In the genomic region with DNA sequence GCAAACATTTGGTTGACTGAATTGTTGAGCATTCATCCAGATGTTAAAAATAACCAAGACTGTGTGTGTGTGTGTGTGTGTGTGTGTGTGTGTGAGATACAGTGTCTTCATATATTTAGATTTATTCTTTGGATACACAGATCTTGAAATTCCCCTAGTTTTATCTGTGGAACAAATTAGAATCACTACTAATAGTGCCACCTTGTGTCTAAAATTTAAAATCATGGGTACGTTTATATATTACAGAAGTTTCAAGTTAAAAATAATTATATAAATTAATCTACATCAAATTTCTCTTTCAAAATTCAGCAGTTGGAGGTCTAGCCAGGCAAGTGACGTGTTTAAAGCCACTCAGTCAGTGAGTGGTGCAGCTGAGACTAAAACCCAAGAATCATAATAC, we compare ENCODE assay signal across 9 cellular contexts.
DNase-seq lines count a peak whose midpoint lies in the region; ATAC-seq and TF ChIP-seq lines count a peak whose summit lies in the region.
"Had no signal": no experiment of that assay in that cellular context is flagged by ENCODE, and none has a peak within 500 bp of the region (broad histone marks: within the 10 kb centered on the region; RNA-seq: fewer than 3 reads in every experiment).

No MANE protein-coding gene starts in this region.

- no peaks in the 10 kb centered on the region for H3K9me3 ChIP-seq in mesenchymal stem cell (ENCODE audit: control insufficient read depth, low read length)

- H3K4me2 ChIP-seq in mesenchymal stem cell (ENCODE audit: low read length, poor library complexity, severe bottlenecking) = no peak overlapping the region

- POLR2A ChIA-PET in HEK293T (lab: Yijun Ruan, JAX) = no interaction called here

- no CpG with 5 or more reads among the region's 2 CpGs for WGBS in mesenchymal stem cell

- H4K91ac ChIP-seq in mesenchymal stem cell (ENCODE audit: low read length) = no peak overlapping the region

- no peaks in the 10 kb centered on the region for H3K36me3 ChIP-seq in mesenchymal stem cell (ENCODE audit: control insufficient read depth in 1 of 2, insufficient read depth in 2 of 2, low read depth in 1 of 2, low read length in 2 of 2)

- no peak overlapping the region for H2BK120ac ChIP-seq in mesenchymal stem cell (ENCODE audit: low read depth, low read length)

- H2AFZ ChIP-seq in mesenchymal stem cell (ENCODE audit: low read depth, low read length) = no peak overlapping the region

- no peak overlapping the region for H3K27ac ChIP-seq in mesenchymal stem cell (ENCODE audit: low read length, poor library complexity, severe bottlenecking)

- no peak overlapping the region for H2BK15ac ChIP-seq in mesenchymal stem cell (ENCODE audit: low read depth, poor library complexity, severe bottlenecking)

- no peak overlapping the region for H3K23ac ChIP-seq in mesenchymal stem cell (ENCODE audit: low read length in 2 of 2)

- no peak overlapping the region for H3K14ac ChIP-seq in mesenchymal stem cell (ENCODE audit: low read length in 2 of 2)

- no peak for ATAC-seq in GM21390 (IDR thresholded peaks at IDR 0.05; ENCODE audit: unreplicated experiment)
- ATAC-seq in HG03521 (IDR thresholded peaks at IDR 0.05; ENCODE audit: unreplicated experiment) = no peak

- no peak overlapping the region for H2BK5ac ChIP-seq in mesenchymal stem cell (ENCODE audit: low read depth, low read length, poor library complexity, severe bottlenecking)

- DNase-seq in DMS53 treated with DMSO at 0.1 percent for 48 hours (lab: John Stamatoyannopoulos, UW; ENCODE audit: unreplicated experiment) = peak; percentile 51
- peak; percentile 8 for DNase-seq in NB4 (ENCODE audit: low read depth)
- DNase-seq in astrocyte of the spinal cord (ENCODE audit: low read depth, low spot score) = peak; percentile 54
- DNase-seq in mesenchymal stem cell = peak; percentile 54
- no peak for DNase-seq in GM19238 (ENCODE audit: insufficient read length, low spot score)
- DNase-seq in HEK293T (ENCODE audit: extremely low spot score) = no peak
- DNase-seq: T1000 had no signal

- no peak overlapping the region for H4K8ac ChIP-seq in mesenchymal stem cell (ENCODE audit: low read length)

- no peaks in the 10 kb centered on the region for H3K4me1 ChIP-seq in mesenchymal stem cell (ENCODE audit: control insufficient read depth, insufficient read depth, low read depth, low read length)

- H3K9ac ChIP-seq in mesenchymal stem cell (ENCODE audit: low read length) = no peak overlapping the region

- no peak overlapping the region for H2BK12ac ChIP-seq in mesenchymal stem cell (ENCODE audit: low read length in 2 of 2)

- TF ChIP-seq CTCF in NB4 (IDR thresholded peaks at IDR 0.05; ENCODE audit: low read depth, low read length) (no peak), astrocyte of the spinal cord (IDR thresholded peaks at IDR 0.05; ENCODE audit: low read depth, low read length) (peak; percentile 10)

- H3K4me3 ChIP-seq in NB4 (ENCODE audit: low read depth, low read length) = no peak overlapping the region
- H3K4me3 ChIP-seq in astrocyte of the spinal cord (ENCODE audit: low read depth, low read length) = no peak overlapping the region
- H3K4me3 ChIP-seq in mesenchymal stem cell (ENCODE audit: insufficient read depth in 1 of 2, low read depth in 1 of 2, low read length in 2 of 2) = no peak overlapping the region

- in situ Hi-C loops in astrocyte of the spinal cord (cut with HindIII; ENCODE audit: low sequenced_read_pairs) = no loop called here

- H3K27me3 ChIP-seq in mesenchymal stem cell (ENCODE audit: control insufficient read depth in 1 of 2, insufficient read depth in 1 of 2, low read length in 2 of 2) = no peaks in the 10 kb centered on the region

- H3K18ac ChIP-seq in mesenchymal stem cell (ENCODE audit: low read depth in 1 of 2, low read length in 2 of 2) = no peak overlapping the region

- no peaks in the 10 kb centered on the region for H3K79me1 ChIP-seq in mesenchymal stem cell (replicated peaks; ENCODE audit: low read length, poor library complexity, severe bottlenecking)

- no peak overlapping the region for H2AK5ac ChIP-seq in mesenchymal stem cell (ENCODE audit: low read length, severe bottlenecking)

- H3K4ac ChIP-seq in mesenchymal stem cell (ENCODE audit: low read depth in 1 of 2, low read length in 2 of 2) = no peak overlapping the region

- TF ChIP-seq POLR2A in NB4 (IDR thresholded peaks at IDR 0.05; ENCODE audit: extremely low read depth, insufficient read length) = no peak

- CTCF ChIA-PET in HEK293T (lab: Yijun Ruan, JAX) = no interaction called here

TF ChIP-seq in HEK293T, 16 proteins besides CTCF, POLR2A, EP300 and RAD21:
- TF ChIP-seq LEF1 (IDR thresholded peaks at IDR 0.05; ENCODE audit: borderline replicate concordance) = no peak
- no peak for TF ChIP-seq FOXA1 (IDR thresholded peaks at IDR 0.05)
- no peak for TF ChIP-seq HDGF (IDR thresholded peaks at IDR 0.05; ENCODE audit: borderline replicate concordance)

Comparison
In these comparisons a context has a peak if more than half of its experiments do, and no peak if none do; other contexts are left out.
1. DNase-seq: peak in DMS53 treated with DMSO at 0.1 percent for 48 hours (single experiment), NB4 (single experiment), astrocyte of the spinal cord (single experiment) and mesenchymal stem cell (single experiment); none in GM19238 (single experiment) and HEK293T (single experiment).